ENCODE assay signal across 25 cellular contexts in the genomic region with DNA sequence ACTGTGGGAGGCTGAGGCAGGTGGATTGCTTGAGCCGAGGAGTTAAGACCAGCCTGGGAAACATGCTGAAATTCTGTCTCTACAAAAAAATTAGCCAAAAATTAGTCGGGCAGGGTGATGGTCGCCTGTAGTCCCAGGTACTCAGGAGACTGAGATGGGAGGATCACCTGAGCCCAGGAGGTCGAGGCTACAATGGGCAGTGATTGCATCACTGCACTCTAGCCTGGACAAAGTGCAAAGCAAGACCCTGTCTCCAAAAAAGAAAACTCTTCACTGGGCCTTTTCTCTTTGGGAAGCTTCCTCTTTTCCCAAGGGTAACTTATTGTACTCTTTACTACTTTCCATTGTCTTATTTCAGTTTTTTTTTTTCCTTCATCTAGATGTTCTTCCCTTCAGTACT.
"Had no signal": no experiment of that assay in that cellular context is flagged by ENCODE, and none has a peak within 500 bp of the region (broad histone marks: within the 10 kb centered on the region; RNA-seq: fewer than 3 reads in every experiment).

No MANE protein-coding gene starts in this region.

- H3K4me3 ChIP-seq: adrenal gland, cardiac muscle cell, colonic mucosa, heart right ventricle, lower lobe of right lung, right lobe of liver, thoracic aorta, uterus had no signal

- H3K9me3 Mint-ChIP-seq: activated B cell treated with CpG ODN at 0.5 μM for 24 hours; activated T-helper 2 cell treated with anti-CD3 and anti-CD28 coated beads, Interferon-gamma antibody, Interleukin-2, Interleukin-4, amounts not matched to agents 10 μg/mL and 5 μg/mL and 100 μg/mL, durations not matched to agents 14 hours and 24 hours and 36 hours; brain; natural killer cell; stimulated activated naive CD8-positive, alpha-beta T cell treated with anti-CD3 and anti-CD28 coated beads, Interleukin-15, Interleukin-2, amounts not matched to agents 100 ng/mL and 50 ng/mL, for 24 hours had no signal

- H3K27ac Mint-ChIP-seq: activated B cell treated with CpG ODN at 0.5 μM for 24 hours; activated CD8-positive, alpha-beta memory T cell treated with anti-CD3 and anti-CD28 coated beads, Interleukin-2, amount 10 ng/mL, durations not matched to agents 7 days and 5 days; activated CD8-positive, alpha-beta T cell treated with anti-CD3 and anti-CD28 coated beads, Interleukin-2, amount 10 ng/mL, durations not matched to agents 7 days and 5 days; activated naive CD8-positive, alpha-beta T cell; activated T-helper 2 cell treated with anti-CD3 and anti-CD28 coated beads, Interferon-gamma antibody, Interleukin-2, Interleukin-4, amounts not matched to agents 10 μg/mL and 5 μg/mL and 100 μg/mL, durations not matched to agents 14 hours and 24 hours and 36 hours; brain; natural killer cell; stimulated activated naive CD8-positive, alpha-beta T cell treated with anti-CD3 and anti-CD28 coated beads, Interleukin-15, Interleukin-2, amounts not matched to agents 100 ng/mL and 50 ng/mL, for 24 hours had no signal

- ATAC-seq: activated CD8-positive, alpha-beta memory T cell treated with anti-CD3 and anti-CD28 coated beads, Interleukin-2, amount 10 ng/mL, durations not matched to agents 7 days and 5 days; activated CD8-positive, alpha-beta T cell treated with anti-CD3 and anti-CD28 coated beads, Interleukin-2, amount 10 ng/mL, durations not matched to agents 7 days and 5 days; esophagus mucosa; foreskin keratinocyte; heart right ventricle; lower lobe of right lung; natural killer cell had no signal

- H3K27me3 Mint-ChIP-seq: activated B cell treated with CpG ODN at 0.5 μM for 24 hours; activated CD8-positive, alpha-beta memory T cell treated with anti-CD3 and anti-CD28 coated beads, Interleukin-2, amount 10 ng/mL, durations not matched to agents 7 days and 5 days; activated naive CD8-positive, alpha-beta T cell; brain; stimulated activated naive CD8-positive, alpha-beta T cell treated with anti-CD3 and anti-CD28 coated beads, Interleukin-15, Interleukin-2, amounts not matched to agents 100 ng/mL and 50 ng/mL, for 24 hours had no signal

- H3K36me3 ChIP-seq: adrenal gland, cardiac muscle cell, colonic mucosa, lower lobe of right lung, right lobe of liver, uterus had no signal

- H3K27me3 ChIP-seq: adrenal gland, cardiac muscle cell, colonic mucosa, foreskin keratinocyte, heart right ventricle, right lobe of liver, uterus had no signal

- H3K4me3 Mint-ChIP-seq: activated B cell treated with CpG ODN at 0.5 μM for 24 hours; activated CD8-positive, alpha-beta memory T cell treated with anti-CD3 and anti-CD28 coated beads, Interleukin-2, amount 10 ng/mL, durations not matched to agents 7 days and 5 days; activated CD8-positive, alpha-beta T cell treated with anti-CD3 and anti-CD28 coated beads, Interleukin-2, amount 10 ng/mL, durations not matched to agents 7 days and 5 days; activated naive CD8-positive, alpha-beta T cell; brain; natural killer cell; stimulated activated naive CD8-positive, alpha-beta T cell treated with anti-CD3 and anti-CD28 coated beads, Interleukin-15, Interleukin-2, amounts not matched to agents 100 ng/mL and 50 ng/mL, for 24 hours had no signal

- DNase-seq: activated B cell treated with CpG ODN at 0.5 μM for 24 hours; activated CD8-positive, alpha-beta memory T cell treated with anti-CD3 and anti-CD28 coated beads, Interleukin-2, amount 10 ng/mL, durations not matched to agents 7 days and 5 days; activated CD8-positive, alpha-beta T cell treated with anti-CD3 and anti-CD28 coated beads, Interleukin-2, amount 10 ng/mL, durations not matched to agents 7 days and 5 days; activated T-cell treated with anti-CD3 and anti-CD28 coated beads, Interleukin-2, amount 50 U/mL, for 48 hours; adrenal gland; aorta; cerebellar nuclear complex; colonic mucosa; foreskin keratinocyte; heart right ventricle; lower lobe of right lung; mesenchymal stem cell; natural killer cell; right lobe of liver; stimulated activated CD4-positive, alpha-beta T cell treated with anti-CD3 and anti-CD28 coated beads, Interleukin-4, amount 100 ng/mL, for 1 hour; T-helper 9 cell; trophoblast cell; uterus had no signal

- H3K9me3 ChIP-seq: adrenal gland, colonic mucosa, heart right ventricle, lower lobe of right lung, right lobe of liver, thoracic aorta, uterus had no signal

- H3K36me3 Mint-ChIP-seq: brain, natural killer cell had no signal

- H3K4me1 Mint-ChIP-seq: activated CD8-positive, alpha-beta memory T cell treated with anti-CD3 and anti-CD28 coated beads, Interleukin-2, amount 10 ng/mL, durations not matched to agents 7 days and 5 days; brain; natural killer cell had no signal

- H3K27ac ChIP-seq: adrenal gland, cardiac muscle cell, colonic mucosa, foreskin keratinocyte, heart right ventricle, lower lobe of right lung, right lobe of liver, thoracic aorta, uterus had no signal

- H3K4me1 ChIP-seq: adrenal gland, colonic mucosa, foreskin keratinocyte, heart right ventricle, lower lobe of right lung, right lobe of liver, uterus had no signal
